Comparison of ENCODE assay signal across 9 cellular contexts in the genomic region with DNA sequence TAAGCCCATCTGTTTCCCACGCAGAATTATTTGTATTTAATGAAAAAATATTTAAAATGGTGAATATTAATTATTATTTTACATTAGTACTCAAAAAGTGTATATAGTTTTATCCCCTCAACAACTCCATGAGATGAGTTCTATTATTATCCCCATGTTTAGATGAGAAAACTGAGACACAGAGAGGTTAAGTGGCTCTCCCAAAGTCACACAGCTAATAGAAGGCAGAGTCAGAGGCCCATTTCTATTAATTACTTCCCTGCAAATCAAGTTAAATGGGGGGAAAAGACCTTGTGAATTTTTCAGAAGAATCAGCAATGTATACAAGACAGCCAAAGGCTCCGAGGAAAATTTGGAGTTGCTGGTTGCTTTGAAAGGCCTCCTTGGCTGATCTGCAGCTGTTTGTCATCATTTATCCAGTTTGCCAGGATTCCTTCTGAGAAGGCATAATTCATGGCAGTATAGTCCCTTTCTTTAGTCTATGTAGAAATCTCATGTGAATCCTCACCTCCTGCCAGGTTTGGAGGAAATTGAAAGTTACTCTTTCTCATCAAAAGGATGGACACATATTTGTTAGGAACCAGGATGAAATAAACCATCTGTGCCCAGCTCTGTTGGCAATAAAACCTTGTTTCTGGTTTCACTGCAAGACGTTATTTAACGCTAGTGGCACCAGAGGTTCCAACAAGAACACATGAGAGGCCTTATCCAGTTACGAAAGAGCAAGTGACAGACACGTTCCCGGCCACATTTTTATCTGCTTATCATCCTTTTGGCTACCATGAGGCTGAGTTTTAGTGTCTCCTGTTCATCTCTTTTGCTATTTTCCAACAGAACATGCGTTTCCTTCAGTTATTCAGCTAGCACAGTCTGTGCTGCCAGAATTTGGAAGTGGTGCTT. TPM values are rescaled to one million over a fixed set of nuclear protein-coding genes. Genes with fewer than 3 reads are reported as not detected.
DNase-seq lines count a peak whose midpoint lies in the region; ATAC-seq and TF ChIP-seq lines count a peak whose summit lies in the region.
"Had no signal": no experiment of that assay in that cellular context is flagged by ENCODE, and none has a peak within 500 bp of the region (broad histone marks: within the 10 kb centered on the region; RNA-seq: fewer than 3 reads in every experiment).

No MANE protein-coding gene starts in this region.

- peaks cover 32% of the 10 kb centered on the region for H3K4me1 ChIP-seq in adipocyte (ENCODE audit: control insufficient read depth, insufficient read depth, low read length)
- H3K4me1 ChIP-seq in upper lobe of left lung, result peaks cover 0 to 10% (median 0%) of the 10 kb centered on the region in 4 donors

- H3K9me3 ChIP-seq in adipocyte (ENCODE audit: control insufficient read depth, low read length) (no peaks in the 10 kb centered on the region), upper lobe of left lung (no peaks in the 10 kb centered on the region)

- H3K27me3 ChIP-seq in adipocyte (replicated peaks; ENCODE audit: control insufficient read depth, insufficient read depth, low read length), result no peaks in the 10 kb centered on the region
- no peaks in the 10 kb centered on the region for H3K27me3 ChIP-seq in upper lobe of left lung

- H3K36me3 ChIP-seq in adipocyte (ENCODE audit: control insufficient read depth, insufficient read depth, low read length, severe bottlenecking) (no peaks in the 10 kb centered on the region), upper lobe of left lung (no peaks in the 10 kb centered on the region)

- no peak for TF ChIP-seq EP300 in upper lobe of left lung (IDR thresholded peaks at IDR 0.05)

- no peaks in the 10 kb centered on the region for H3K36me3 Mint-ChIP-seq in activated T-cell treated with anti-CD3 and anti-CD28 coated beads, Interleukin-2, amount 50 U/mL, for 4 hours (ENCODE audit: insufficient read depth)
- H3K36me3 Mint-ChIP-seq in activated T-helper 1 cell treated with anti-CD3 and anti-CD28 coated beads, Interleukin-12 subunit alpha, Interleukin-12 subunit beta, Interleukin-2, Interleukin-4 antibody, amounts not matched to agents 30 ng/mL and 10 ng/mL and 1 ng/mL, durations not matched to agents 14 hours and 24 hours and 36 hours (ENCODE audit: low read depth), result no peaks in the 10 kb centered on the region

- no peaks in the 10 kb centered on the region for H3K27me3 Mint-ChIP-seq in activated T-cell treated with anti-CD3 and anti-CD28 coated beads, Interleukin-2, amount 50 U/mL, for 4 hours (ENCODE audit: low read depth)
- H3K27me3 Mint-ChIP-seq in activated T-helper 1 cell treated with anti-CD3 and anti-CD28 coated beads, Interleukin-12 subunit alpha, Interleukin-12 subunit beta, Interleukin-2, Interleukin-4 antibody, amounts not matched to agents 30 ng/mL and 10 ng/mL and 1 ng/mL, durations not matched to agents 14 hours and 24 hours and 36 hours (ENCODE audit: insufficient read depth), result no peaks in the 10 kb centered on the region
- H3K27me3 Mint-ChIP-seq: progenitor cell of endocrine pancreas had no signal

- intact Hi-C loops in activated T-helper 1 cell treated with anti-CD3 and anti-CD28 coated beads, Interleukin-12 subunit alpha, Interleukin-12 subunit beta, Interleukin-2, Interleukin-4 antibody, amounts not matched to agents 30 ng/mL and 10 ng/mL and 1 ng/mL, durations not matched to agents 14 hours and 24 hours and 36 hours (cut with micrococcal nuclease), result loop anchor here (1.0 to 10.0 kb wide), 6 partner anchors 158 to 1536 kb away; a partner anchor contains a TSS

- H3K9ac ChIP-seq in adipocyte (ENCODE audit: low read length), result peak overlapping the region; percentile 78

- peaks cover 59% of the 10 kb centered on the region for H3K4me1 Mint-ChIP-seq in activated T-cell treated with anti-CD3 and anti-CD28 coated beads, Interleukin-2, amount 50 U/mL, for 4 hours (ENCODE audit: low read depth)
- H3K4me1 Mint-ChIP-seq in activated T-helper 1 cell treated with anti-CD3 and anti-CD28 coated beads, Interleukin-12 subunit alpha, Interleukin-12 subunit beta, Interleukin-2, Interleukin-4 antibody, amounts not matched to agents 30 ng/mL and 10 ng/mL and 1 ng/mL, durations not matched to agents 14 hours and 24 hours and 36 hours (ENCODE audit: low read depth), result peaks cover 48% of the 10 kb centered on the region

- no peaks in the 10 kb centered on the region for H3K9me3 Mint-ChIP-seq in activated T-cell treated with anti-CD3 and anti-CD28 coated beads, Interleukin-2, amount 50 U/mL, for 4 hours
- no peaks in the 10 kb centered on the region for H3K9me3 Mint-ChIP-seq in activated T-helper 1 cell treated with anti-CD3 and anti-CD28 coated beads, Interleukin-12 subunit alpha, Interleukin-12 subunit beta, Interleukin-2, Interleukin-4 antibody, amounts not matched to agents 30 ng/mL and 10 ng/mL and 1 ng/mL, durations not matched to agents 14 hours and 24 hours and 36 hours

- WGBS in upper lobe of left lung, 2 donors, result 59 to 70% methylated on average over 8 of the region's 8 CpGs

- H3K4me3 ChIP-seq in adipocyte (ENCODE audit: low read length), result peak overlapping the region; percentile 75
- peak overlapping the region in 3 of 4 donors; percentile 26 to 45 (median 32) for H3K4me3 ChIP-seq in upper lobe of left lung

- H3K27ac ChIP-seq in upper lobe of left lung (peak overlapping the region; percentile 42 to 77 (median 60)), substantia nigra (ENCODE audit: low read depth, low read length, poor library complexity, severe bottlenecking) (no peak overlapping the region)

- TF ChIP-seq POLR2A in upper lobe of left lung (IDR thresholded peaks at IDR 0.05), result no peak

- ATAC-seq in activated T-cell treated with anti-CD3 and anti-CD28 coated beads, Interleukin-2, amount 50 U/mL, for 4 hours, result no peak
- peak in 1 of 2 donors; percentile 74 for ATAC-seq in upper lobe of left lung (ENCODE audit: low FRiP score in 2 of 2)

- no peak for TF ChIP-seq CTCF in upper lobe of left lung (IDR thresholded peaks at IDR 0.05)

- peak overlapping the region; percentile 83 for H3K4me3 Mint-ChIP-seq in activated T-cell treated with anti-CD3 and anti-CD28 coated beads, Interleukin-2, amount 50 U/mL, for 4 hours
- H3K4me3 Mint-ChIP-seq in activated T-helper 1 cell treated with anti-CD3 and anti-CD28 coated beads, Interleukin-12 subunit alpha, Interleukin-12 subunit beta, Interleukin-2, Interleukin-4 antibody, amounts not matched to agents 30 ng/mL and 10 ng/mL and 1 ng/mL, durations not matched to agents 14 hours and 24 hours and 36 hours, result no peak overlapping the region

- H3K27ac Mint-ChIP-seq in activated T-helper 1 cell treated with anti-CD3 and anti-CD28 coated beads, Interleukin-12 subunit alpha, Interleukin-12 subunit beta, Interleukin-2, Interleukin-4 antibody, amounts not matched to agents 30 ng/mL and 10 ng/mL and 1 ng/mL, durations not matched to agents 14 hours and 24 hours and 36 hours, result no peak overlapping the region
- H3K27ac Mint-ChIP-seq: progenitor cell of endocrine pancreas had no signal

- DNase-seq in activated T-cell treated with anti-CD3 and anti-CD28 coated beads, Interleukin-2, amount 50 U/mL, for 4 hours, result no peak
- DNase-seq in activated T-cell treated with anti-CD3 and anti-CD28 coated beads, Interleukin-2, amount 50 U/mL, for 48 hours, result no peak
- DNase-seq in adipocyte (ENCODE audit: low read depth) (peak; percentile 27), left kidney (ENCODE audit: low read depth, low spot score) (peak; percentile 83), upper lobe of left lung (no peak), NCI-H187 treated with DMSO at 0.1 percent for 48 hours (lab: John Stamatoyannopoulos, UW) (no peak), substantia nigra (lab: John Stamatoyannopoulos, UW) (no peak)
- no peak for DNase-seq in activated T-helper 1 cell treated with anti-CD3 and anti-CD28 coated beads, Interleukin-12 subunit alpha, Interleukin-12 subunit beta, Interleukin-2, Interleukin-4 antibody, amounts not matched to agents 30 ng/mL and 10 ng/mL and 1 ng/mL, durations not matched to agents 14 hours and 24 hours and 36 hours (ENCODE audit: low spot score)

RNA-seq across cellular contexts. Expression of a gene that starts 0.6 kb away (rescaled TPM):
- 10 to 100 TPM; 33.4 to 39.0 (median 37.9) TPM for total RNA-seq in activated T-cell treated with anti-CD3 and anti-CD28 coated beads, Interleukin-2, amount 50 U/mL, for 4 hours
- 10 to 100 TPM; 24.0 to 97.4 (median 42.5) TPM for total RNA-seq in upper lobe of left lung
- 100 and 107 TPM in 2 replicates for total RNA-seq in activated T-helper 1 cell treated with anti-CD3 and anti-CD28 coated beads, Interleukin-12 subunit alpha, Interleukin-12 subunit beta, Interleukin-2, Interleukin-4 antibody, amounts not matched to agents 30 ng/mL and 10 ng/mL and 1 ng/mL, durations not matched to agents 14 hours and 24 hours and 36 hours
- total RNA-seq: progenitor cell of endocrine pancreas had no signal

Comparison
In these comparisons a context has a peak if more than half of its experiments do, and no peak if none do; other contexts are left out.
1. DNase-seq: peak in adipocyte (single experiment) and left kidney (single experiment); none in activated T-cell treated with anti-CD3 and anti-CD28 coated beads, Interleukin-2, amount 50 U/mL, for 4 hours (single experiment), activated T-cell treated with anti-CD3 and anti-CD28 coated beads, Interleukin-2, amount 50 U/mL, for 48 hours (0 of 2), upper lobe of left lung (0 of 2), activated T-helper 1 cell treated with anti-CD3 and anti-CD28 coated beads, Interleukin-12 subunit alpha, Interleukin-12 subunit beta, Interleukin-2, Interleukin-4 antibody, amounts not matched to agents 30 ng/mL and 10 ng/mL and 1 ng/mL, durations not matched to agents 14 hours and 24 hours and 36 hours (single experiment), NCI-H187 treated with DMSO at 0.1 percent for 48 hours (single experiment) and substantia nigra (0 of 49).